Comparison of ENCODE assay signal across 22 cellular contexts in genomic region chr11:75408852-75409219, GRCh38. TPM values are rescaled to one million over a fixed set of nuclear protein-coding genes. Genes with fewer than 3 reads are reported as not detected.
"Had no signal": no experiment of that assay in that cellular context is flagged by ENCODE, and none has a peak within 500 bp of the region (broad histone marks: within the 10 kb centered on the region; RNA-seq: fewer than 3 reads in every experiment).

No MANE protein-coding gene starts in this region.

- H3K4me3 ChIP-seq: lower lobe of right lung, stomach, suprapubic skin, tibial nerve, uterus had no signal

- ATAC-seq: foreskin keratinocyte; left lobe of liver; stimulated activated effector memory CD8-positive, alpha-beta T cell treated with anti-CD3 and anti-CD28 coated beads, Interleukin-12 subunit alpha, Interleukin-12 subunit beta, amount 100 ng/mL, for 72 hours; T-cell had no signal

- H3K4me1 ChIP-seq: foreskin keratinocyte, uterus had no signal

- H3K27ac Mint-ChIP-seq: activated T-cell treated with anti-CD3 and anti-CD28 coated beads, Interleukin-2, amount 50 U/mL, for 72 hours had no signal

- DNase-seq: activated CD4-positive, alpha-beta T cell treated with anti-CD3 and anti-CD28 coated beads, Interleukin-2, amount 50 U/mL, for 4 hours; activated CD8-positive, alpha-beta memory T cell treated with anti-CD3 and anti-CD28 coated beads, Interleukin-2, amount 50 U/mL, for 48 hours; activated effector memory CD4-positive, alpha-beta T cell treated with Interleukin-2 at 50 U/mL for 16 hours; activated T-cell treated with anti-CD3 and anti-CD28 coated beads, Interleukin-2, amount 50 U/mL, for 72 hours; amygdala; erythroblast; foreskin keratinocyte; lower lobe of right lung; naive B cell; nucleus accumbens; small intestine; stimulated activated CD4-positive, alpha-beta T cell treated with anti-CD3 and anti-CD28 coated beads, Interleukin-2, amount 100 ng/mL, for 24 hours; stomach; T-cell; uterus had no signal

- H3K9me3 Mint-ChIP-seq: activated naive CD4-positive, alpha-beta T cell treated with anti-CD3 and anti-CD28 coated beads, Interleukin-2, amount 50 U/mL, for 72 hours; activated T-cell treated with anti-CD3 and anti-CD28 coated beads, Interleukin-2, amount 50 U/mL, for 72 hours; naive B cell; stimulated activated effector memory CD8-positive, alpha-beta T cell treated with anti-CD3 and anti-CD28 coated beads, Interleukin-12 subunit alpha, Interleukin-12 subunit beta, amount 100 ng/mL, for 72 hours; T-cell had no signal

- H3K36me3 ChIP-seq: uterus had no signal

- H3K27me3 Mint-ChIP-seq: naive B cell, T-cell had no signal

- H3K9me3 ChIP-seq: lower lobe of right lung, stomach, suprapubic skin, tibial nerve, uterus had no signal

- FAIRE-seq: endometrium, small intestine, TTC549 had no signal

- H3K4me3 Mint-ChIP-seq: activated T-cell treated with anti-CD3 and anti-CD28 coated beads, Interleukin-2, amount 50 U/mL, for 72 hours; stimulated activated effector memory CD8-positive, alpha-beta T cell treated with anti-CD3 and anti-CD28 coated beads, Interleukin-12 subunit alpha, Interleukin-12 subunit beta, amount 100 ng/mL, for 72 hours; T-cell had no signal

- H3K27ac ChIP-seq: foreskin keratinocyte, lower lobe of right lung, stomach, suprapubic skin, uterus had no signal

- H3K27me3 ChIP-seq: foreskin keratinocyte, stomach, suprapubic skin, tibial nerve, uterus had no signal

RNA-seq across cellular contexts. Expression of gene KLHL35, which starts 24.2 kb away (rescaled TPM):
- total RNA-seq: left lobe of liver had no signal
